ENCODE assay signal across 30 cellular contexts in genomic region chr2:42788-43187, GRCh38. TPM values are rescaled to one million over a fixed set of nuclear protein-coding genes. Genes with fewer than 3 reads are reported as not detected.
DNase-seq lines count a peak whose midpoint lies in the region; ATAC-seq and TF ChIP-seq lines count a peak whose summit lies in the region.
"Had no signal": no experiment of that assay in that cellular context is flagged by ENCODE, and none has a peak within 500 bp of the region (broad histone marks: within the 10 kb centered on the region; RNA-seq: fewer than 3 reads in every experiment).

No MANE protein-coding gene starts in this region.

- intact Hi-C loops in left colon (cut with DNase I, micrococcal nuclease): no loop called here
- intact Hi-C loops in psoas muscle (cut with DNase I): no loop called here

- H3K9me3 ChIP-seq in psoas muscle: no peaks in the 10 kb centered on the region
- H3K9me3 ChIP-seq: right lobe of liver had no signal

- H3K4me3 ChIP-seq in epithelial cell of esophagus (ENCODE audit: low read length) (no peak overlapping the region), urinary bladder (ENCODE audit: low read depth, low read length) (no peak overlapping the region), psoas muscle (no peak overlapping the region)

- H3K4me1 ChIP-seq in urinary bladder (ENCODE audit: insufficient read depth) (no peaks in the 10 kb centered on the region), psoas muscle (peaks cover 6% of the 10 kb centered on the region)

- DNase-seq in NCI-H748 (lab: John Stamatoyannopoulos, UW; ENCODE audit: unreplicated experiment): peak; percentile 15
- DNase-seq in NCI-H748 treated with DMSO at 0.1 percent for 48 hours (lab: John Stamatoyannopoulos, UW): no peak
- DNase-seq in epithelial cell of esophagus (ENCODE audit: low read depth): peak; percentile 28
- peak; percentile 47 to 69 for DNase-seq in left colon
- no peak for DNase-seq in OCI-M1 (lab: John Stamatoyannopoulos, UW)
- no peak for DNase-seq in psoas muscle
- DNase-seq: activated CD4-positive, alpha-beta T cell treated with anti-CD3 and anti-CD28 coated beads, Interleukin-2, amount 50 U/mL, for 48 hours; activated CD8-positive, alpha-beta memory T cell treated with anti-CD3 and anti-CD28 coated beads, Interleukin-2, amount 50 U/mL, for 4 hours; amniotic stem cell; brain microvascular endothelial cell; DND-41; GF-D8; GOT3; KBM-7; midbrain; natural killer cell; NCI-H1930; NCI-H524 treated with DMSO at 0.1 percent for 48 hours; nucleus accumbens; right lobe of liver; SHP77; stimulated activated CD4-positive, alpha-beta T cell treated with anti-CD3 and anti-CD28 coated beads, Interleukin-12 subunit alpha, Interleukin-12 subunit beta, amount 100 ng/mL, for 4 hours; stimulated activated CD4-positive, alpha-beta T cell treated with anti-CD3 and anti-CD28 coated beads, Interleukin-4, amount 100 ng/mL, for 1 hour; T-helper 2 cell; trophoblast cell had no signal

- H3K36me3 ChIP-seq in urinary bladder (ENCODE audit: insufficient read depth): no peaks in the 10 kb centered on the region
- no peaks in the 10 kb centered on the region for H3K36me3 ChIP-seq in psoas muscle (ENCODE audit: insufficient read depth in 1 of 2, low read depth in 1 of 2)
- H3K36me3 ChIP-seq: brain microvascular endothelial cell had no signal

- ATAC-seq in left colon (no peak), GM21423 (IDR thresholded peaks at IDR 0.05; ENCODE audit: unreplicated experiment) (no peak), psoas muscle (no peak)
- ATAC-seq: natural killer cell, Panc1, right lobe of liver had no signal

- peaks cover 7 to 59% (median 24%) of the 10 kb centered on the region in 3 donors for H3K27me3 ChIP-seq in psoas muscle (ENCODE audit: insufficient read depth in 3 of 3, low read length in 2 of 3)
- H3K27me3 ChIP-seq: right lobe of liver had no signal

- peak overlapping the region; percentile 3 for H3K27ac ChIP-seq in urinary bladder (ENCODE audit: low read depth)
- no peak overlapping the region for H3K27ac ChIP-seq in psoas muscle
- H3K27ac ChIP-seq: brain microvascular endothelial cell had no signal

- no peak for TF ChIP-seq CTCF in epithelial cell of esophagus (IDR thresholded peaks at IDR 0.05; ENCODE audit: insufficient read depth, low read depth, low read length, missing control alignments)
- no peak for TF ChIP-seq CTCF in psoas muscle (IDR thresholded peaks at IDR 0.05)

- WGBS in urinary bladder: 60% methylated on average over 5 of the region's 5 CpGs
- WGBS in psoas muscle, 3 donors: 64 to 75% (median 73%) methylated on average over 5 of the region's 5 CpGs

RNA-seq across cellular contexts. Expression of gene FAM110C, which starts 3.5 kb away (rescaled TPM):
- total RNA-seq in left colon: 10 to 100 TPM; 26.6 to 32.0 TPM
- 10.8 TPM for total RNA-seq in urinary bladder
- 3.8 TPM for polyA plus RNA-seq in urinary bladder
- under 1 TPM in 2 of 4 donors, not detected in 2; 0.06 to 0.10 TPM for total RNA-seq in psoas muscle
- under 1 TPM in 1 of 3 donors, not detected in 2; 0.03 TPM for polyA plus RNA-seq in psoas muscle
- total RNA-seq: A172 had no signal
- polyA plus RNA-seq: CD14-positive monocyte had no signal

Comparison
In these comparisons a context has a peak if more than half of its experiments do, and no peak if none do; other contexts are left out.
1. DNase-seq: peak in NCI-H748 (single experiment), epithelial cell of esophagus (single experiment) and left colon (2 of 2); none in NCI-H748 treated with DMSO at 0.1 percent for 48 hours (single experiment), OCI-M1 (single experiment) and psoas muscle (0 of 2).
2. RNA of gene FAM110C, which starts 3.5 kb away (total RNA-seq): 26.6 to 32.0 TPM in left colon and 10.8 TPM in urinary bladder (single experiment); 0.06 to 0.10 TPM in psoas muscle; every median in the first group is over 10 times any median in the second.